Comparison of ENCODE assay signal across 10 cellular contexts in genomic region chrY:20990869-20991548, GRCh38.
DNase-seq lines count a peak whose midpoint lies in the region; ATAC-seq lines count a peak whose summit lies in the region.
"Had no signal": no experiment of that assay in that cellular context is flagged by ENCODE, and none has a peak within 500 bp of the region (broad histone marks: within the 10 kb centered on the region; RNA-seq: fewer than 3 reads in every experiment).

No MANE protein-coding gene starts in this region.

- peak overlapping the region; percentile 62 for H3K4me3 Mint-ChIP-seq in activated T-cell treated with anti-CD3 and anti-CD28 coated beads, Interleukin-2, amount 50 U/mL, for 4 hours
- H3K4me3 Mint-ChIP-seq in activated T-cell treated with anti-CD3 and anti-CD28 coated beads, Interleukin-2, amount 50 U/mL, for 24 hours, result no peak overlapping the region
- peak overlapping the region; percentile 53 for H3K4me3 Mint-ChIP-seq in activated naive CD8-positive, alpha-beta T cell treated with anti-CD3 and anti-CD28 coated beads for 36 hours

- peak overlapping the region; percentile 30 for H3K4me3 ChIP-seq in thymus (ENCODE audit: low read length)
- H3K4me3 ChIP-seq: skin epidermis had no signal

- H3K27ac ChIP-seq in thymus (ENCODE audit: low read depth), result peak overlapping the region; percentile 81

- no peaks in the 10 kb centered on the region for H3K27me3 Mint-ChIP-seq in activated T-cell treated with anti-CD3 and anti-CD28 coated beads, Interleukin-2, amount 50 U/mL, for 4 hours (ENCODE audit: low read depth)
- no peaks in the 10 kb centered on the region for H3K27me3 Mint-ChIP-seq in activated T-cell treated with anti-CD3 and anti-CD28 coated beads, Interleukin-2, amount 50 U/mL, for 24 hours
- no peaks in the 10 kb centered on the region for H3K27me3 Mint-ChIP-seq in activated naive CD8-positive, alpha-beta T cell treated with anti-CD3 and anti-CD28 coated beads for 36 hours

- WGBS in thymus, result 2% methylated on average over 1 of the region's 1 CpG

- DNase-seq in activated T-cell treated with anti-CD3 and anti-CD28 coated beads, Interleukin-2, amount 50 U/mL, for 4 hours, result no peak
- DNase-seq in activated T-cell treated with anti-CD3 and anti-CD28 coated beads, Interleukin-2, amount 50 U/mL, for 24 hours, result no peak
- no peak for DNase-seq in activated naive CD8-positive, alpha-beta T cell treated with anti-CD3 and anti-CD28 coated beads for 36 hours
- no peak for DNase-seq in MV-4-11 (lab: John Stamatoyannopoulos, UW)
- no peak for DNase-seq in stimulated activated CD4-positive, alpha-beta T cell treated with anti-CD3 and anti-CD28 coated beads, Interleukin-2, amount 100 ng/mL, for 48 hours
- no peak for DNase-seq in amygdala (lab: John Stamatoyannopoulos, UW)
- DNase-seq: NCI-H1092 treated with DMSO at 0.1 percent for 48 hours had no signal

- no peaks in the 10 kb centered on the region for H3K36me3 Mint-ChIP-seq in activated T-cell treated with anti-CD3 and anti-CD28 coated beads, Interleukin-2, amount 50 U/mL, for 4 hours (ENCODE audit: insufficient read depth)
- no peaks in the 10 kb centered on the region for H3K36me3 Mint-ChIP-seq in activated T-cell treated with anti-CD3 and anti-CD28 coated beads, Interleukin-2, amount 50 U/mL, for 24 hours (ENCODE audit: low read depth)
- H3K36me3 Mint-ChIP-seq in activated naive CD8-positive, alpha-beta T cell treated with anti-CD3 and anti-CD28 coated beads for 36 hours, result no peaks in the 10 kb centered on the region

- H3K27ac Mint-ChIP-seq in activated T-cell treated with anti-CD3 and anti-CD28 coated beads, Interleukin-2, amount 50 U/mL, for 24 hours, result no peak overlapping the region
- H3K27ac Mint-ChIP-seq in activated naive CD8-positive, alpha-beta T cell treated with anti-CD3 and anti-CD28 coated beads for 36 hours, result peak overlapping the region; percentile 58

- no peaks in the 10 kb centered on the region for H3K36me3 ChIP-seq in thymus (ENCODE audit: control insufficient read depth, insufficient read depth)

- H3K4me1 Mint-ChIP-seq in activated T-cell treated with anti-CD3 and anti-CD28 coated beads, Interleukin-2, amount 50 U/mL, for 4 hours (ENCODE audit: low read depth), result peaks cover 23% of the 10 kb centered on the region
- no peaks in the 10 kb centered on the region for H3K4me1 Mint-ChIP-seq in activated T-cell treated with anti-CD3 and anti-CD28 coated beads, Interleukin-2, amount 50 U/mL, for 24 hours (ENCODE audit: low read depth)
- peaks cover 16% of the 10 kb centered on the region for H3K4me1 Mint-ChIP-seq in activated naive CD8-positive, alpha-beta T cell treated with anti-CD3 and anti-CD28 coated beads for 36 hours

- H3K9me3 Mint-ChIP-seq in activated T-cell treated with anti-CD3 and anti-CD28 coated beads, Interleukin-2, amount 50 U/mL, for 4 hours, result no peaks in the 10 kb centered on the region
- no peaks in the 10 kb centered on the region for H3K9me3 Mint-ChIP-seq in activated T-cell treated with anti-CD3 and anti-CD28 coated beads, Interleukin-2, amount 50 U/mL, for 24 hours
- H3K9me3 Mint-ChIP-seq in activated naive CD8-positive, alpha-beta T cell treated with anti-CD3 and anti-CD28 coated beads for 36 hours, result no peaks in the 10 kb centered on the region

- H3K9me3 ChIP-seq in thymus (ENCODE audit: control insufficient read depth), result no peaks in the 10 kb centered on the region

- no peaks in the 10 kb centered on the region for H3K4me1 ChIP-seq in thymus (ENCODE audit: control insufficient read depth, insufficient read depth, low read length)

- peak in 1 of 2 donors; percentile 91 for ATAC-seq in activated T-cell treated with anti-CD3 and anti-CD28 coated beads, Interleukin-2, amount 50 U/mL, for 4 hours
- ATAC-seq in HG03196 (IDR thresholded peaks at IDR 0.05; ENCODE audit: unreplicated experiment), result peak; percentile 95

- no peaks in the 10 kb centered on the region for H3K27me3 ChIP-seq in thymus (ENCODE audit: control insufficient read depth, insufficient read depth)
